15 cellular contexts compared by ENCODE assay signal in the genomic region with DNA sequence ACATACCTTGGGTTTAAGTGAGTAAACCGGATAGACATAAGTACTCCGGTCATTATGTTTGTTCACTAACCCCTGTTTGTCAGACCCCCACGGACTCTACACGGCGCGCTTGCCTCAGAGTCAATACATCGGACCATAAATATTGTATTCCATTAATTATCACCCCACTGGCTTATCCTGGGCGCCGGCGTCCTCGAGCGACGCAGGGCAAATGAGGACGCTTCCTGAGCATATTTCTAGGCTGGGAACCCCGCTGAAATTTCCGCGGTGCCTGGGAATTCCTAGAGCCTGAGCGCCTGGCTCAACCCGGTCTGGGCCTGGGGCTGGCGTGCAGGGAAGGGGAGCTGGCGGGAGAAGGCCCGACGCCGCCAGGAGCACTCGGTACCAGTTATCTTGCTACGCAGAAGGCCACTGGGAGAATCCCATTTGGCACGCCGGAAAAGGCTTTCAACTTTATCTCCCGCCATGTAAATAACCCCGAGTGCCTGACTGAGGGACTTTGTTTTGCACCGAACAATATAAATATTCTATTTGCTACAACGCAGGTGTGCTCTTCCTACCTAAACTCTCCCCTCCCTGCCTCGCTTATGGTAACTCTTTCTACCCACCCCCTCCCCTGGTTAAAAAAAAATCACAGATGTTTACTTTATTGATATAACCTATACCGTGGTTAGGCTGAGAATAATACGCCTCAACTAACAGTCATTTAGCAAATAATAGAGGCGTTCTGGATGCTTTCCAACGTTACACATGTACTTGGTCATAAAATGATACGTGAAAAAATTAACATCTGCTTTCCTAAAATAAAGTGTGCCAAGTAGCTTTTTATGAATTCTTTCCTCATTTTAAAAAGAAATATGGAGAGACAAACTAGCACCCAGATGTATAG. TPM values are rescaled to one million over a fixed set of nuclear protein-coding genes. Genes with fewer than 3 reads are reported as not detected.
DNase-seq lines count a peak whose midpoint lies in the region; ATAC-seq, FAIRE-seq and TF ChIP-seq lines count a peak whose summit lies in the region.
"Had no signal": no experiment of that assay in that cellular context is flagged by ENCODE, and none has a peak within 500 bp of the region (broad histone marks: within the 10 kb centered on the region; RNA-seq: fewer than 3 reads in every experiment).

No MANE protein-coding gene starts in this region.

- no peak for ATAC-seq in upper lobe of right lung

- H3K4me1 ChIP-seq in upper lobe of right lung = no peaks in the 10 kb centered on the region

- peaks cover 39% of the 10 kb centered on the region for H3K27me3 Mint-ChIP-seq in activated naive CD4-positive, alpha-beta T cell treated with anti-CD3 and anti-CD28 coated beads, Interleukin-2, amount 50 U/mL, for 24 hours

- H3K9me3 Mint-ChIP-seq in activated naive CD4-positive, alpha-beta T cell treated with anti-CD3 and anti-CD28 coated beads, Interleukin-2, amount 50 U/mL, for 24 hours = peaks cover 3% of the 10 kb centered on the region

- no peak for TF ChIP-seq CTCF in upper lobe of right lung (IDR thresholded peaks at IDR 0.05)

- peaks cover 6% of the 10 kb centered on the region for H3K4me1 Mint-ChIP-seq in activated naive CD4-positive, alpha-beta T cell treated with anti-CD3 and anti-CD28 coated beads, Interleukin-2, amount 50 U/mL, for 24 hours

- H3K4me3 ChIP-seq in upper lobe of right lung = peak overlapping the region; percentile 42

- H3K9me3 ChIP-seq in upper lobe of right lung = no peaks in the 10 kb centered on the region
- H3K9me3 ChIP-seq: stomach had no signal

- intact Hi-C loops in upper lobe of right lung (cut with DNase I) = no loop called here

- no peak for TF ChIP-seq POLR2A in GM12892 (IDR thresholded peaks at IDR 0.05; ENCODE audit: low read depth, low read length)

- no peak overlapping the region for H3K4me3 Mint-ChIP-seq in activated naive CD4-positive, alpha-beta T cell treated with anti-CD3 and anti-CD28 coated beads, Interleukin-2, amount 50 U/mL, for 24 hours

- H3K36me3 Mint-ChIP-seq in activated naive CD4-positive, alpha-beta T cell treated with anti-CD3 and anti-CD28 coated beads, Interleukin-2, amount 50 U/mL, for 24 hours = peaks cover 8% of the 10 kb centered on the region

- H3K36me3 ChIP-seq in upper lobe of right lung = no peaks in the 10 kb centered on the region
- H3K36me3 ChIP-seq: stomach had no signal

- peak overlapping the region; percentile 76 for H3K27ac ChIP-seq in upper lobe of right lung
- H3K27ac ChIP-seq: epithelial cell of prostate had no signal

- FAIRE-seq in GM12892 (lab: Jason Lieb, UNC) = no peak
- no peak for FAIRE-seq in frontal cortex (lab: Jason Lieb, UNC)
- FAIRE-seq: keratinocyte had no signal

- H3K27ac Mint-ChIP-seq in activated naive CD4-positive, alpha-beta T cell treated with anti-CD3 and anti-CD28 coated beads, Interleukin-2, amount 50 U/mL, for 24 hours = peak overlapping the region; percentile 51

- DNase-seq in activated naive CD4-positive, alpha-beta T cell treated with Interleukin-2 at 50 U/mL for 16 hours = no peak
- DNase-seq in astrocyte of the hippocampus (ENCODE audit: low read depth, low spot score) (peak; percentile 68), kidney glomerular epithelial cell (lab: John Stamatoyannopoulos, UW) (peak; percentile 37), upper lobe of right lung (no peak), EL (no peak), GM12892 (ENCODE audit: insufficient read length) (no peak), frontal cortex (ENCODE audit: low spot score in 2 of 2) (no peak)
- DNase-seq: anterior cingulate cortex; NCI-H1092 treated with DMSO at 0.1 percent for 48 hours; stimulated activated CD4-positive, alpha-beta T cell treated with anti-CD3 and anti-CD28 coated beads, Interleukin-4, amount 100 ng/mL, for 24 hours; stomach had no signal

- H3K27me3 ChIP-seq in upper lobe of right lung = peaks cover 91% of the 10 kb centered on the region

RNA-seq across cellular contexts. Expression of gene NR2F1, which starts 19.5 kb away (rescaled TPM):
- 83.2 TPM for total RNA-seq in upper lobe of right lung
- polyA plus RNA-seq in GM12892 (2012; ENCODE audit: missing spikeins) = not detected
- total RNA-seq in frontal cortex = 53.8 TPM
- total RNA-seq: activated CD8-positive, alpha-beta memory T cell treated with anti-CD3 and anti-CD28 coated beads for 36 hours had no signal
- polyA plus RNA-seq: keratinocyte had no signal

RNA-seq across cellular contexts. Expression of gene NR2F1-AS1, which starts 21.5 kb away (rescaled TPM):
- total RNA-seq in upper lobe of right lung (16.2 TPM), frontal cortex (60.7 TPM)
- polyA plus RNA-seq in GM12892 (2012; ENCODE audit: missing spikeins) = 1.2 TPM
- total RNA-seq: activated CD8-positive, alpha-beta memory T cell treated with anti-CD3 and anti-CD28 coated beads for 36 hours had no signal

Comparison
In these comparisons a context has a peak if more than half of its experiments do, and no peak if none do; other contexts are left out.
1. DNase-seq: peak in astrocyte of the hippocampus (single experiment) and kidney glomerular epithelial cell (single experiment); none in activated naive CD4-positive, alpha-beta T cell treated with Interleukin-2 at 50 U/mL for 16 hours (single experiment), upper lobe of right lung (single experiment), EL (single experiment), GM12892 (single experiment) and frontal cortex (0 of 2).